In genomic region chr7:127396184-127396583, GRCh38 we compare ENCODE assay signal across 9 cellular contexts. TPM values are rescaled to one million over a fixed set of nuclear protein-coding genes. Genes with fewer than 3 reads are reported as not detected.
DNase-seq lines count a peak whose midpoint lies in the region; ATAC-seq and TF ChIP-seq lines count a peak whose summit lies in the region.
"Had no signal": no experiment of that assay in that cellular context is flagged by ENCODE, and none has a peak within 500 bp of the region (broad histone marks: within the 10 kb centered on the region; RNA-seq: fewer than 3 reads in every experiment).

No MANE protein-coding gene starts in this region.

- H3K4me1 Mint-ChIP-seq in WTC11 (peaks cover 9% of the 10 kb centered on the region), Calu3 (ENCODE audit: low read depth, unreplicated experiment) (peaks cover 8% of the 10 kb centered on the region)
- H3K4me1 Mint-ChIP-seq in stimulated activated effector memory CD8-positive, alpha-beta T cell treated with anti-CD3 and anti-CD28 coated beads, Interleukin-12 subunit alpha, Interleukin-12 subunit beta, amount 100 ng/mL, for 72 hours, result peaks cover 13% of the 10 kb centered on the region

- no peak overlapping the region for H3K27ac Mint-ChIP-seq in WTC11
- H3K27ac Mint-ChIP-seq in stimulated activated effector memory CD8-positive, alpha-beta T cell treated with anti-CD3 and anti-CD28 coated beads, Interleukin-12 subunit alpha, Interleukin-12 subunit beta, amount 100 ng/mL, for 72 hours, result no peak overlapping the region
- no peak overlapping the region for H3K27ac Mint-ChIP-seq in Calu3 (ENCODE audit: unreplicated experiment)

- peaks cover 72% of the 10 kb centered on the region for H3K27me3 Mint-ChIP-seq in WTC11 (ENCODE audit: low read depth)
- H3K27me3 Mint-ChIP-seq in Calu3 (ENCODE audit: unreplicated experiment), result peaks cover 30% of the 10 kb centered on the region

- BruUV-seq in Calu3 (replicated peaks; lab: Mats Ljungman, UMichigan), result no TSS peak

- H3K36me3 Mint-ChIP-seq in WTC11 (no peaks in the 10 kb centered on the region), Calu3 (ENCODE audit: insufficient read depth, unreplicated experiment) (peaks cover 25% of the 10 kb centered on the region)
- peaks cover 22% of the 10 kb centered on the region for H3K36me3 Mint-ChIP-seq in stimulated activated effector memory CD8-positive, alpha-beta T cell treated with anti-CD3 and anti-CD28 coated beads, Interleukin-12 subunit alpha, Interleukin-12 subunit beta, amount 100 ng/mL, for 72 hours

- H3K4me3 Mint-ChIP-seq in WTC11, result no peak overlapping the region
- H3K4me3 Mint-ChIP-seq in stimulated activated effector memory CD8-positive, alpha-beta T cell treated with anti-CD3 and anti-CD28 coated beads, Interleukin-12 subunit alpha, Interleukin-12 subunit beta, amount 100 ng/mL, for 72 hours, result no peak overlapping the region
- no peak overlapping the region for H3K4me3 Mint-ChIP-seq in Calu3 (ENCODE audit: low read depth, unreplicated experiment)

- CTCF ChIA-PET in WTC11 (lab: Charles Lee) (no interaction called here), Calu3 (lab: Charles Lee) (no interaction called here)

- intact Hi-C loops in Calu3 (cut with micrococcal nuclease; ENCODE audit: unreplicated experiment), result no loop called here

- ATAC-seq in HG03378 (IDR thresholded peaks at IDR 0.05; ENCODE audit: unreplicated experiment) (peak; percentile 60), WTC11 (peak; percentile 13; the same call in 1 of the 2 replicates)
- peak; percentile 75 for ATAC-seq in stimulated activated effector memory CD8-positive, alpha-beta T cell treated with anti-CD3 and anti-CD28 coated beads, Interleukin-12 subunit alpha, Interleukin-12 subunit beta, amount 100 ng/mL, for 72 hours

- peak in 2 of 3 donors; percentile 39 to 52 for DNase-seq in stimulated activated CD4-positive, alpha-beta T cell treated with anti-CD3 and anti-CD28 coated beads, Interleukin-12 subunit alpha, Interleukin-12 subunit beta, amount 100 ng/mL, for 48 hours (ENCODE audit: low read depth in 2 of 3, low spot score in 1 of 3)
- DNase-seq in stimulated activated CD4-positive, alpha-beta T cell treated with anti-CD3 and anti-CD28 coated beads, Interleukin-12 subunit alpha, Interleukin-12 subunit beta, amount 100 ng/mL, for 4 hours, result no peak
- DNase-seq in WTC11 (ENCODE audit: low spot score) (no peak), GM19238 (ENCODE audit: insufficient read length, low spot score) (no peak), Calu3 (no peak), NCI-H146 treated with DMSO at 0.1 percent for 48 hours (lab: John Stamatoyannopoulos, UW; ENCODE audit: unreplicated experiment) (no peak)
- peak; percentile 13 to 72 for DNase-seq in stimulated activated effector memory CD8-positive, alpha-beta T cell treated with anti-CD3 and anti-CD28 coated beads, Interleukin-12 subunit alpha, Interleukin-12 subunit beta, amount 100 ng/mL, for 72 hours (ENCODE audit: low spot score in 2 of 2)

- POLR2A ChIA-PET in WTC11 (lab: Charles Lee), result no interaction called here

- TF ChIP-seq CTCF in WTC11 (IDR thresholded peaks at IDR 0.05) (no peak), Calu3 (IDR thresholded peaks at IDR 0.05; ENCODE audit: unreplicated experiment) (no peak)

- H3K9me3 Mint-ChIP-seq in WTC11, result no peaks in the 10 kb centered on the region
- H3K9me3 Mint-ChIP-seq in stimulated activated effector memory CD8-positive, alpha-beta T cell treated with anti-CD3 and anti-CD28 coated beads, Interleukin-12 subunit alpha, Interleukin-12 subunit beta, amount 100 ng/mL, for 72 hours, result no peaks in the 10 kb centered on the region
- no peaks in the 10 kb centered on the region for H3K9me3 Mint-ChIP-seq in Calu3 (ENCODE audit: low read depth, unreplicated experiment)
- H3K9me3 Mint-ChIP-seq: IgD-negative memory B cell had no signal

TF ChIP-seq in WTC11, 78 proteins besides CTCF, POLR2A, EP300 and RAD21 (continues in another document):
- TF ChIP-seq NR2C2 (CRISPR knock-in tag; IDR thresholded peaks at IDR 0.05), result no peak
- TF ChIP-seq, protein P1, sequence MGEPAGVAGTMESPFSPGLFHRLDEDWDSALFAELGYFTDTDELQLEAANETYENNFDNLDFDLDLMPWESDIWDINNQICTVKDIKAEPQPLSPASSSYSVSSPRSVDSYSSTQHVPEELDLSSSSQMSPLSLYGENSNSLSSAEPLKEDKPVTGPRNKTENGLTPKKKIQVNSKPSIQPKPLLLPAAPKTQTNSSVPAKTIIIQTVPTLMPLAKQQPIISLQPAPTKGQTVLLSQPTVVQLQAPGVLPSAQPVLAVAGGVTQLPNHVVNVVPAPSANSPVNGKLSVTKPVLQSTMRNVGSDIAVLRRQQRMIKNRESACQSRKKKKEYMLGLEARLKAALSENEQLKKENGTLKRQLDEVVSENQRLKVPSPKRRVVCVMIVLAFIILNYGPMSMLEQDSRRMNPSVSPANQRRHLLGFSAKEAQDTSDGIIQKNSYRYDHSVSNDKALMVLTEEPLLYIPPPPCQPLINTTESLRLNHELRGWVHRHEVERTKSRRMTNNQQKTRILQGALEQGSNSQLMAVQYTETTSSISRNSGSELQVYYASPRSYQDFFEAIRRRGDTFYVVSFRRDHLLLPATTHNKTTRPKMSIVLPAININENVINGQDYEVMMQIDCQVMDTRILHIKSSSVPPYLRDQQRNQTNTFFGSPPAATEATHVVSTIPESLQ (CRISPR knock-in tag; IDR thresholded peaks at IDR 0.05), result no peak
- TF ChIP-seq ZNF121 (CRISPR knock-in tag; IDR thresholded peaks at IDR 0.05), result no peak
- TF ChIP-seq RORB (CRISPR knock-in tag; IDR thresholded peaks at IDR 0.05), result no peak
- no peak for TF ChIP-seq TP53 (CRISPR knock-in tag; IDR thresholded peaks at IDR 0.05)
- TF ChIP-seq ZNF219 (CRISPR knock-in tag; IDR thresholded peaks at IDR 0.05; ENCODE audit: borderline replicate concordance), result no peak
- TF ChIP-seq CREB1 (CRISPR knock-in tag; IDR thresholded peaks at IDR 0.05), result no peak
- TF ChIP-seq, protein P2, sequence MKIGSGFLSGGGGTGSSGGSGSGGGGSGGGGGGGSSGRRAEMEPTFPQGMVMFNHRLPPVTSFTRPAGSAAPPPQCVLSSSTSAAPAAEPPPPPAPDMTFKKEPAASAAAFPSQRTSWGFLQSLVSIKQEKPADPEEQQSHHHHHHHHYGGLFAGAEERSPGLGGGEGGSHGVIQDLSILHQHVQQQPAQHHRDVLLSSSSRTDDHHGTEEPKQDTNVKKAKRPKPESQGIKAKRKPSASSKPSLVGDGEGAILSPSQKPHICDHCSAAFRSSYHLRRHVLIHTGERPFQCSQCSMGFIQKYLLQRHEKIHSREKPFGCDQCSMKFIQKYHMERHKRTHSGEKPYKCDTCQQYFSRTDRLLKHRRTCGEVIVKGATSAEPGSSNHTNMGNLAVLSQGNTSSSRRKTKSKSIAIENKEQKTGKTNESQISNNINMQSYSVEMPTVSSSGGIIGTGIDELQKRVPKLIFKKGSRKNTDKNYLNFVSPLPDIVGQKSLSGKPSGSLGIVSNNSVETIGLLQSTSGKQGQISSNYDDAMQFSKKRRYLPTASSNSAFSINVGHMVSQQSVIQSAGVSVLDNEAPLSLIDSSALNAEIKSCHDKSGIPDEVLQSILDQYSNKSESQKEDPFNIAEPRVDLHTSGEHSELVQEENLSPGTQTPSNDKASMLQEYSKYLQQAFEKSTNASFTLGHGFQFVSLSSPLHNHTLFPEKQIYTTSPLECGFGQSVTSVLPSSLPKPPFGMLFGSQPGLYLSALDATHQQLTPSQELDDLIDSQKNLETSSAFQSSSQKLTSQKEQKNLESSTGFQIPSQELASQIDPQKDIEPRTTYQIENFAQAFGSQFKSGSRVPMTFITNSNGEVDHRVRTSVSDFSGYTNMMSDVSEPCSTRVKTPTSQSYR (CRISPR knock-in tag; IDR thresholded peaks at IDR 0.05), result no peak
- TF ChIP-seq HMGA2 (CRISPR knock-in tag; IDR thresholded peaks at IDR 0.05), result no peak
- TF ChIP-seq, protein P3, sequence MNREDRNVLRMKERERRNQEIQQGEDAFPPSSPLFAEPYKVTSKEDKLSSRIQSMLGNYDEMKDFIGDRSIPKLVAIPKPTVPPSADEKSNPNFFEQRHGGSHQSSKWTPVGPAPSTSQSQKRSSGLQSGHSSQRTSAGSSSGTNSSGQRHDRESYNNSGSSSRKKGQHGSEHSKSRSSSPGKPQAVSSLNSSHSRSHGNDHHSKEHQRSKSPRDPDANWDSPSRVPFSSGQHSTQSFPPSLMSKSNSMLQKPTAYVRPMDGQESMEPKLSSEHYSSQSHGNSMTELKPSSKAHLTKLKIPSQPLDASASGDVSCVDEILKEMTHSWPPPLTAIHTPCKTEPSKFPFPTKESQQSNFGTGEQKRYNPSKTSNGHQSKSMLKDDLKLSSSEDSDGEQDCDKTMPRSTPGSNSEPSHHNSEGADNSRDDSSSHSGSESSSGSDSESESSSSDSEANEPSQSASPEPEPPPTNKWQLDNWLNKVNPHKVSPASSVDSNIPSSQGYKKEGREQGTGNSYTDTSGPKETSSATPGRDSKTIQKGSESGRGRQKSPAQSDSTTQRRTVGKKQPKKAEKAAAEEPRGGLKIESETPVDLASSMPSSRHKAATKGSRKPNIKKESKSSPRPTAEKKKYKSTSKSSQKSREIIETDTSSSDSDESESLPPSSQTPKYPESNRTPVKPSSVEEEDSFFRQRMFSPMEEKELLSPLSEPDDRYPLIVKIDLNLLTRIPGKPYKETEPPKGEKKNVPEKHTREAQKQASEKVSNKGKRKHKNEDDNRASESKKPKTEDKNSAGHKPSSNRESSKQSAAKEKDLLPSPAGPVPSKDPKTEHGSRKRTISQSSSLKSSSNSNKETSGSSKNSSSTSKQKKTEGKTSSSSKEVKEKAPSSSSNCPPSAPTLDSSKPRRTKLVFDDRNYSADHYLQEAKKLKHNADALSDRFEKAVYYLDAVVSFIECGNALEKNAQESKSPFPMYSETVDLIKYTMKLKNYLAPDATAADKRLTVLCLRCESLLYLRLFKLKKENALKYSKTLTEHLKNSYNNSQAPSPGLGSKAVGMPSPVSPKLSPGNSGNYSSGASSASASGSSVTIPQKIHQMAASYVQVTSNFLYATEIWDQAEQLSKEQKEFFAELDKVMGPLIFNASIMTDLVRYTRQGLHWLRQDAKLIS (CRISPR knock-in tag; IDR thresholded peaks at IDR 0.05; ENCODE audit: borderline replicate concordance), result no peak
- TF ChIP-seq, protein P4, sequence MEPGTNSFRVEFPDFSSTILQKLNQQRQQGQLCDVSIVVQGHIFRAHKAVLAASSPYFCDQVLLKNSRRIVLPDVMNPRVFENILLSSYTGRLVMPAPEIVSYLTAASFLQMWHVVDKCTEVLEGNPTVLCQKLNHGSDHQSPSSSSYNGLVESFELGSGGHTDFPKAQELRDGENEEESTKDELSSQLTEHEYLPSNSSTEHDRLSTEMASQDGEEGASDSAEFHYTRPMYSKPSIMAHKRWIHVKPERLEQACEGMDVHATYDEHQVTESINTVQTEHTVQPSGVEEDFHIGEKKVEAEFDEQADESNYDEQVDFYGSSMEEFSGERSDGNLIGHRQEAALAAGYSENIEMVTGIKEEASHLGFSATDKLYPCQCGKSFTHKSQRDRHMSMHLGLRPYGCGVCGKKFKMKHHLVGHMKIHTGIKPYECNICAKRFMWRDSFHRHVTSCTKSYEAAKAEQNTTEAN (CRISPR knock-in tag; IDR thresholded peaks at IDR 0.05), result no peak

RNA-seq across cellular contexts. Expression of gene ZNF800, which starts 3.7 kb away (rescaled TPM):
- 5.7 to 7.0 TPM (median 6.2 TPM) in 3 replicates for total RNA-seq in WTC11 (2021)
- 33.2 and 36.5 TPM in 2 replicates for total RNA-seq in Calu3 (2022)

Comparison
In these comparisons a context has a peak if more than half of its experiments do, and no peak if none do; other contexts are left out.
1. DNase-seq: peak in stimulated activated CD4-positive, alpha-beta T cell treated with anti-CD3 and anti-CD28 coated beads, Interleukin-12 subunit alpha, Interleukin-12 subunit beta, amount 100 ng/mL, for 48 hours (2 of 3) and stimulated activated effector memory CD8-positive, alpha-beta T cell treated with anti-CD3 and anti-CD28 coated beads, Interleukin-12 subunit alpha, Interleukin-12 subunit beta, amount 100 ng/mL, for 72 hours (2 of 2); none in stimulated activated CD4-positive, alpha-beta T cell treated with anti-CD3 and anti-CD28 coated beads, Interleukin-12 subunit alpha, Interleukin-12 subunit beta, amount 100 ng/mL, for 4 hours (single experiment), WTC11 (single experiment), GM19238 (single experiment), Calu3 (single experiment) and NCI-H146 treated with DMSO at 0.1 percent for 48 hours (single experiment).
2. ATAC-seq: peak in every context shown above with its lines; median percentile 75 in stimulated activated effector memory CD8-positive, alpha-beta T cell treated with anti-CD3 and anti-CD28 coated beads, Interleukin-12 subunit alpha, Interleukin-12 subunit beta, amount 100 ng/mL, for 72 hours; 60 in HG03378; 13 in WTC11.